In genomic region chr5:122897283-122897602, GRCh38 we compare ENCODE assay signal across 21 cellular contexts.
"Had no signal": no experiment of that assay in that cellular context is flagged by ENCODE, and none has a peak within 500 bp of the region (broad histone marks: within the 10 kb centered on the region; RNA-seq: fewer than 3 reads in every experiment).

No MANE protein-coding gene starts in this region.

- DNase-seq: activated B cell treated with CpG ODN at 0.5 μM for 24 hours; activated CD4-positive, alpha-beta T cell treated with anti-CD3 and anti-CD28 coated beads for 1 hour; activated CD4-positive, alpha-beta T cell treated with anti-CD3 and anti-CD28 coated beads, Interleukin-2, amount 10 ng/mL, durations not matched to agents 24 days and 14 days; activated CD4-positive, alpha-beta T cell treated with anti-CD3 and anti-CD28 coated beads, Interleukin-2, amount 50 U/mL, for 48 hours; activated CD8-positive, alpha-beta memory T cell treated with anti-CD3 and anti-CD28 coated beads, Interleukin-2, amount 10 ng/mL, durations not matched to agents 7 days and 5 days; activated effector memory CD4-positive, alpha-beta T cell treated with anti-CD3 and anti-CD28 coated beads, Interleukin-2, amount 50 U/mL, for 16 hours; activated naive CD4-positive, alpha-beta T cell treated with Interleukin-2 at 50 U/mL for 16 hours; activated naive CD8-positive, alpha-beta T cell treated with anti-CD3 and anti-CD28 coated beads, Interleukin-2, amount 50 U/mL, for 24 hours; activated T-cell treated with anti-CD3 and anti-CD28 coated beads, Interleukin-2, amount 50 U/mL, for 24 hours; amniotic stem cell; body of pancreas; NCI-H1436 treated with DMSO at 0.1 percent for 48 hours; NCI-H187; PC-9; Right ventricle myocardium superior; SK-N-SH; T-helper 9 cell had no signal

- H3K9me3 ChIP-seq: ascending aorta, body of pancreas, SJCRH30, SK-N-SH had no signal

- H3K9me3 Mint-ChIP-seq: activated B cell treated with CpG ODN at 0.5 μM for 24 hours; activated CD4-positive, alpha-beta T cell treated with anti-CD3 and anti-CD28 coated beads, Interleukin-2, amount 10 ng/mL, durations not matched to agents 24 days and 14 days; activated naive CD4-positive, alpha-beta T cell treated with anti-CD3 and anti-CD28 coated beads, Interleukin-2, amount 50 U/mL, for 72 hours; activated naive CD8-positive, alpha-beta T cell treated with anti-CD3 and anti-CD28 coated beads, Interleukin-2, amount 50 U/mL, for 24 hours; activated T-cell treated with anti-CD3 and anti-CD28 coated beads, Interleukin-2, amount 50 U/mL, for 24 hours; T-helper 1 cell treated with Interleukin-12 subunit alpha and Interleukin-12 subunit beta and Interleukin-4 antibody, amounts not matched to agents 30 μg/mL and 1 μg/mL, for 36 hours had no signal

- ATAC-seq: activated CD8-positive, alpha-beta memory T cell treated with anti-CD3 and anti-CD28 coated beads, Interleukin-2, amount 10 ng/mL, durations not matched to agents 7 days and 5 days; activated naive CD4-positive, alpha-beta T cell treated with anti-CD3 and anti-CD28 coated beads, Interleukin-2, amount 50 U/mL, for 72 hours; activated naive CD8-positive, alpha-beta T cell treated with anti-CD3 and anti-CD28 coated beads, Interleukin-2, amount 50 U/mL, for 24 hours; body of pancreas had no signal

- H3K4me3 ChIP-seq: ascending aorta, body of pancreas, PC-9, SJCRH30 had no signal

- H3K4me2 ChIP-seq: PC-9, SK-N-SH had no signal

- H3K27ac Mint-ChIP-seq: activated B cell treated with CpG ODN at 0.5 μM for 24 hours; activated CD4-positive, alpha-beta T cell treated with anti-CD3 and anti-CD28 coated beads, Interleukin-2, amount 10 ng/mL, durations not matched to agents 24 days and 14 days; activated CD8-positive, alpha-beta memory T cell treated with anti-CD3 and anti-CD28 coated beads, Interleukin-2, amount 10 ng/mL, durations not matched to agents 7 days and 5 days; activated naive CD4-positive, alpha-beta T cell treated with anti-CD3 and anti-CD28 coated beads, Interleukin-2, amount 50 U/mL, for 72 hours; activated naive CD8-positive, alpha-beta T cell treated with anti-CD3 and anti-CD28 coated beads, Interleukin-2, amount 50 U/mL, for 24 hours; activated T-cell treated with anti-CD3 and anti-CD28 coated beads, Interleukin-2, amount 50 U/mL, for 24 hours; T-helper 1 cell treated with Interleukin-12 subunit alpha and Interleukin-12 subunit beta and Interleukin-4 antibody, amounts not matched to agents 30 μg/mL and 1 μg/mL, for 36 hours had no signal

- H3K4me1 Mint-ChIP-seq: activated CD4-positive, alpha-beta T cell treated with anti-CD3 and anti-CD28 coated beads, Interleukin-2, amount 10 ng/mL, durations not matched to agents 24 days and 14 days had no signal

- H3K4me3 Mint-ChIP-seq: activated B cell treated with CpG ODN at 0.5 μM for 24 hours; activated CD4-positive, alpha-beta T cell treated with anti-CD3 and anti-CD28 coated beads, Interleukin-2, amount 10 ng/mL, durations not matched to agents 24 days and 14 days; activated CD8-positive, alpha-beta memory T cell treated with anti-CD3 and anti-CD28 coated beads, Interleukin-2, amount 10 ng/mL, durations not matched to agents 7 days and 5 days; activated naive CD8-positive, alpha-beta T cell treated with anti-CD3 and anti-CD28 coated beads, Interleukin-2, amount 50 U/mL, for 24 hours; activated T-cell treated with anti-CD3 and anti-CD28 coated beads, Interleukin-2, amount 50 U/mL, for 24 hours; T-helper 1 cell treated with Interleukin-12 subunit alpha and Interleukin-12 subunit beta and Interleukin-4 antibody, amounts not matched to agents 30 μg/mL and 1 μg/mL, for 36 hours had no signal

- H3K36me3 ChIP-seq: ascending aorta, SJCRH30 had no signal

- H3K27ac ChIP-seq: ascending aorta, body of pancreas, PC-9, SJCRH30 had no signal

- H3K9ac ChIP-seq: SK-N-SH had no signal

- H3K36me3 Mint-ChIP-seq: activated CD8-positive, alpha-beta memory T cell treated with anti-CD3 and anti-CD28 coated beads, Interleukin-2, amount 10 ng/mL, durations not matched to agents 7 days and 5 days; activated naive CD4-positive, alpha-beta T cell treated with anti-CD3 and anti-CD28 coated beads, Interleukin-2, amount 50 U/mL, for 72 hours had no signal

- H3K27me3 ChIP-seq: ascending aorta, body of pancreas, SJCRH30 had no signal

- H3K27me3 Mint-ChIP-seq: activated B cell treated with CpG ODN at 0.5 μM for 24 hours; activated CD8-positive, alpha-beta memory T cell treated with anti-CD3 and anti-CD28 coated beads, Interleukin-2, amount 10 ng/mL, durations not matched to agents 7 days and 5 days; activated naive CD8-positive, alpha-beta T cell treated with anti-CD3 and anti-CD28 coated beads, Interleukin-2, amount 50 U/mL, for 24 hours; activated T-cell treated with anti-CD3 and anti-CD28 coated beads, Interleukin-2, amount 50 U/mL, for 24 hours had no signal

- H3K4me1 ChIP-seq: ascending aorta, body of pancreas, SJCRH30 had no signal

- H2AFZ ChIP-seq: PC-9 had no signal
